Comparison of ENCODE assay signal across 9 cellular contexts in genomic region chr13:73223372-73223781, GRCh38.
DNase-seq lines count a peak whose midpoint lies in the region; ATAC-seq and TF ChIP-seq lines count a peak whose summit lies in the region.
"Had no signal": no experiment of that assay in that cellular context is flagged by ENCODE, and none has a peak within 500 bp of the region (broad histone marks: within the 10 kb centered on the region; RNA-seq: fewer than 3 reads in every experiment).

No MANE protein-coding gene starts in this region.

- DNase-seq in A673 (ENCODE audit: low spot score): peak; percentile 23
- DNase-seq in NCI-H2171 (lab: John Stamatoyannopoulos, UW): no peak
- DNase-seq in mesenteric fat pad (ENCODE audit: low spot score): no peak
- no peak for DNase-seq in trophoblast cell
- DNase-seq in gastrocnemius medialis: no peak
- DNase-seq: NCI-H510A had no signal

- H3K4me2 ChIP-seq in OCI-LY3 (ENCODE audit: low read length) (peak overlapping the region; percentile 21), trophoblast cell (ENCODE audit: low read length) (no peak overlapping the region)

- ATAC-seq in GM19025 (IDR thresholded peaks at IDR 0.05; ENCODE audit: low read depth, unreplicated experiment) (peak; percentile 99), HG02870 (IDR thresholded peaks at IDR 0.05; ENCODE audit: unreplicated experiment) (peak; percentile 89), gastrocnemius medialis (no peak)

- H2BK12ac ChIP-seq in trophoblast cell (ENCODE audit: low read length): no peak overlapping the region

- H2BK120ac ChIP-seq in trophoblast cell (ENCODE audit: insufficient read depth, low read length, poor library complexity): no peak overlapping the region

- H3K79me1 ChIP-seq in trophoblast cell (ENCODE audit: low read length): peaks cover 2% of the 10 kb centered on the region

- H3K27ac ChIP-seq in A673 (ENCODE audit: low read depth, low read length, poor library complexity, severe bottlenecking) (no peak overlapping the region), OCI-LY3 (ENCODE audit: low read length) (no peak overlapping the region), trophoblast cell (ENCODE audit: low read depth, low read length) (no peak overlapping the region), gastrocnemius medialis (no peak overlapping the region)

- H2AFZ ChIP-seq in OCI-LY3 (ENCODE audit: low read depth, low read length): peak overlapping the region; percentile 9; the same call in 1 of the 2 replicates
- no peak overlapping the region for H2AFZ ChIP-seq in trophoblast cell (ENCODE audit: insufficient read depth, low read length, poor library complexity)

- no peak overlapping the region for H4K12ac ChIP-seq in trophoblast cell (ENCODE audit: low read depth, low read length)

- H3K27me3 ChIP-seq in A673 (replicated peaks; ENCODE audit: insufficient read depth, low read depth, low read length, poor library complexity): no peaks in the 10 kb centered on the region
- 0 out of 2 replicates have a peak, but pooled peaks cover 3% of the 10 kb centered on the region for H3K27me3 ChIP-seq in OCI-LY3 (ENCODE audit: low read depth, low read length)
- no peaks in the 10 kb centered on the region for H3K27me3 ChIP-seq in trophoblast cell (ENCODE audit: insufficient read depth, low read length)
- H3K27me3 ChIP-seq in gastrocnemius medialis: no peaks in the 10 kb centered on the region

- H3K9me3 ChIP-seq in A673 (ENCODE audit: low read depth, low read length, poor library complexity, severe bottlenecking) (no peaks in the 10 kb centered on the region), OCI-LY3 (ENCODE audit: insufficient read depth, low read length) (no peaks in the 10 kb centered on the region), trophoblast cell (ENCODE audit: insufficient read depth, low read depth, low read length) (no peaks in the 10 kb centered on the region), gastrocnemius medialis (no peaks in the 10 kb centered on the region)

- H3K79me2 ChIP-seq in OCI-LY3 (ENCODE audit: low read length) (no peaks in the 10 kb centered on the region), trophoblast cell (ENCODE audit: control insufficient read depth, insufficient read depth, low read length, poor library complexity) (no peaks in the 10 kb centered on the region)

- in situ Hi-C loops in gastrocnemius medialis (cut with MboI; ENCODE audit: low sequenced_read_pairs in 4 of 4): no loop called here

- no peak overlapping the region for H2BK5ac ChIP-seq in trophoblast cell (ENCODE audit: low read depth, low read length, poor library complexity)

- no peaks in the 10 kb centered on the region for H4K20me1 ChIP-seq in OCI-LY3 (ENCODE audit: insufficient read depth, low read length)

- CTCF ChIA-PET in A673 (lab: Charles Lee): no interaction called here

- H3K36me3 ChIP-seq in A673 (ENCODE audit: insufficient read depth, low read length, poor library complexity, severe bottlenecking): no peaks in the 10 kb centered on the region
- no peaks in the 10 kb centered on the region for H3K36me3 ChIP-seq in OCI-LY3 (replicated peaks; ENCODE audit: low read depth, low read length)
- no peaks in the 10 kb centered on the region for H3K36me3 ChIP-seq in trophoblast cell (ENCODE audit: control insufficient read depth in 1 of 2, insufficient read depth in 2 of 2, low read length in 2 of 2)
- H3K36me3 ChIP-seq in gastrocnemius medialis: no peaks in the 10 kb centered on the region

- no peak overlapping the region for H3K14ac ChIP-seq in trophoblast cell (ENCODE audit: low read length)

- no TSS peak for BruUV-seq in A673 (replicated peaks; lab: Mats Ljungman, UMichigan)

- H4K8ac ChIP-seq in trophoblast cell (ENCODE audit: low read depth, low read length): no peak overlapping the region

- no peak overlapping the region for H3K18ac ChIP-seq in trophoblast cell (ENCODE audit: low read length)

- H3K9ac ChIP-seq in OCI-LY3 (ENCODE audit: low read length) (no peak overlapping the region), trophoblast cell (ENCODE audit: low read length) (no peak overlapping the region)

- H3K23ac ChIP-seq in trophoblast cell (ENCODE audit: low read length): no peak overlapping the region

- no peak overlapping the region for H3K4ac ChIP-seq in trophoblast cell (ENCODE audit: low read depth, low read length)

- no peak overlapping the region for H3K4me3 ChIP-seq in A673 (ENCODE audit: low read depth, low read length, poor library complexity, severe bottlenecking)
- H3K4me3 ChIP-seq in OCI-LY3 (ENCODE audit: low read length): 0 out of 2 replicates have a peak overlapping the region, but pooled peaks have one; percentile 15
- H3K4me3 ChIP-seq in trophoblast cell (ENCODE audit: low read depth, low read length): no peak overlapping the region
- no peak overlapping the region for H3K4me3 ChIP-seq in gastrocnemius medialis

- H2AK5ac ChIP-seq in trophoblast cell (ENCODE audit: low read length): no peak overlapping the region

- intact Hi-C loops in A673 (cut with micrococcal nuclease; ENCODE audit: unreplicated experiment) (no loop called here), gastrocnemius medialis (cut with DNase I; ENCODE audit: low total_unique reads) (no loop called here)

- TF ChIP-seq CTCF in A673 (conservative IDR thresholded peaks at IDR 0.05; ENCODE audit: low read depth, low read length) (no peak), OCI-LY3 (IDR thresholded peaks at IDR 0.05; ENCODE audit: low read depth, low read length) (no peak), gastrocnemius medialis (IDR thresholded peaks at IDR 0.05 in 4 of 5, conservative IDR thresholded peaks at IDR 0.05 in 1 of 5) (no peak)

- H3K4me1 ChIP-seq in A673 (ENCODE audit: insufficient read depth, low read length, poor library complexity, severe bottlenecking): no peaks in the 10 kb centered on the region
- H3K4me1 ChIP-seq in OCI-LY3 (ENCODE audit: low read length): peaks cover 36% of the 10 kb centered on the region
- H3K4me1 ChIP-seq in trophoblast cell (ENCODE audit: control insufficient read depth in 1 of 2, insufficient read depth in 2 of 2, low read length in 2 of 2): peaks cover 0 to 5% of the 10 kb centered on the region in 2 experiments
- no peaks in the 10 kb centered on the region for H3K4me1 ChIP-seq in gastrocnemius medialis

- POLR2A ChIA-PET in A673 (lab: Charles Lee; ENCODE audit: low non-redundant PET): no interaction called here

- no peak overlapping the region for H4K91ac ChIP-seq in trophoblast cell (ENCODE audit: low read depth, low read length)

- TF ChIP-seq POLR2A in gastrocnemius medialis (IDR thresholded peaks at IDR 0.05): no peak

- WGBS in trophoblast cell (ENCODE audit: extremely low coverage, insufficient coverage, insufficient read length): no CpG with 5 or more reads among the region's 5 CpGs

Comparison
In these comparisons a context has a peak if more than half of its experiments do, and no peak if none do; other contexts are left out.
1. ATAC-seq: peak in GM19025 (single experiment) and HG02870 (single experiment); none in gastrocnemius medialis (0 of 2).